ENCODE assay signal across 10 cellular contexts in the genomic region with DNA sequence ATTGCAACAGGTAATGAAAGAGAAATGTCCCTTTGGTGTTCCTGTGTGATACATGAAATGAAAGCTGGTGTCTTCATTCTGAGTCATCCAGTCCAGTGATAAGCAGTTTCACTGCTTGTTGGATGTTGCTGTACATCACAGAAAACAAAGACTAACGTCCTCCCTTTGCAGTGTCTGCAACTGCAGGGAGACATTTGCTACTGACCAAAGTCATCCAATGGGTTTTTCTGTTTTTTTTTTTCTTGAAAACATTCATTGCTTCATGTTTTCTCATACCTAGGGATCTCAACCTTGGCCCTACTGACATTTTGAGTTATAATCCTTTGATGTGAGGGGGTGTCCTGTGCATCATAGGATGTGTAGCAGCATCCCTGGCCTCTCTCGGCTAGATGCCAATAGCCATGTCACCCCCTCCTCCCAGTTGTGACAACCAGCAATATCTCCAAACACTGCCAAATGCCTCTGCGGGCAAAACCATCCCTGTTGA.
DNase-seq lines count a peak whose midpoint lies in the region; ATAC-seq and TF ChIP-seq lines count a peak whose summit lies in the region.
"Had no signal": no experiment of that assay in that cellular context is flagged by ENCODE, and none has a peak within 500 bp of the region (broad histone marks: within the 10 kb centered on the region; RNA-seq: fewer than 3 reads in every experiment).

No MANE protein-coding gene starts in this region.

- CTCF ChIA-PET in activated CD8-positive, alpha-beta memory T cell treated with anti-CD3 and anti-CD28 coated beads, Interleukin-2, amount 10 ng/mL, durations not matched to agents 7 days and 5 days (lab: Charles Lee) = no interaction called here
- CTCF ChIA-PET in activated naive CD4-positive, alpha-beta T cell treated with anti-CD3 and anti-CD28 coated beads for 36 hours (lab: Charles Lee) = no interaction called here

- H3K4me3 ChIP-seq in ovary = no peak overlapping the region
- H3K4me3 ChIP-seq: esophagus muscularis mucosa had no signal

- DNase-seq in activated CD8-positive, alpha-beta memory T cell treated with anti-CD3 and anti-CD28 coated beads, Interleukin-2, amount 10 ng/mL, durations not matched to agents 7 days and 5 days = no peak
- no peak for DNase-seq in activated CD8-positive, alpha-beta memory T cell treated with anti-CD3 and anti-CD28 coated beads, Interleukin-2, amount 50 U/mL, for 4 hours
- DNase-seq in LHCN-M2 (ENCODE audit: low read depth) (peak; percentile 14), ovary (no peak), sciatic nerve (ENCODE audit: low spot score) (no peak)
- DNase-seq in stimulated activated naive B cell treated with anti-CD40 and anti-IgM and Interleukin-4, amounts not matched to agents 10 μg/mL and 1 μg/mL and 100 μg/mL, for 72 hours = no peak
- DNase-seq in activated naive CD4-positive, alpha-beta T cell treated with anti-CD3 and anti-CD28 coated beads for 36 hours = no peak
- DNase-seq: activated T-cell treated with anti-CD3 and anti-CD28 coated beads, Interleukin-2, amount 50 U/mL, for 1 hour had no signal

- intact Hi-C loops in ovary (cut with DNase I) = no loop called here
- intact Hi-C loops in activated naive CD4-positive, alpha-beta T cell treated with anti-CD3 and anti-CD28 coated beads for 36 hours (cut with micrococcal nuclease) = no loop called here
- intact Hi-C loops in sciatic nerve (cut with DNase I) = no loop called here

- no peak for TF ChIP-seq EP300 in ovary (IDR thresholded peaks at IDR 0.05)

- H3K36me3 Mint-ChIP-seq in activated CD8-positive, alpha-beta memory T cell treated with anti-CD3 and anti-CD28 coated beads, Interleukin-2, amount 10 ng/mL, durations not matched to agents 7 days and 5 days = no peaks in the 10 kb centered on the region
- H3K36me3 Mint-ChIP-seq in stimulated activated naive B cell treated with anti-CD40 and anti-IgM and Interleukin-4, amounts not matched to agents 10 μg/mL and 1 μg/mL and 100 μg/mL, for 72 hours = peaks cover 8 to 10% of the 10 kb centered on the region in 2 donors
- H3K36me3 Mint-ChIP-seq in activated naive CD4-positive, alpha-beta T cell treated with anti-CD3 and anti-CD28 coated beads for 36 hours (ENCODE audit: low read depth) = no peaks in the 10 kb centered on the region

- H3K9me3 Mint-ChIP-seq in activated CD8-positive, alpha-beta memory T cell treated with anti-CD3 and anti-CD28 coated beads, Interleukin-2, amount 10 ng/mL, durations not matched to agents 7 days and 5 days (ENCODE audit: low read depth) = no peaks in the 10 kb centered on the region
- H3K9me3 Mint-ChIP-seq in stimulated activated naive B cell treated with anti-CD40 and anti-IgM and Interleukin-4, amounts not matched to agents 10 μg/mL and 1 μg/mL and 100 μg/mL, for 72 hours = no peaks in the 10 kb centered on the region
- no peaks in the 10 kb centered on the region for H3K9me3 Mint-ChIP-seq in activated naive CD4-positive, alpha-beta T cell treated with anti-CD3 and anti-CD28 coated beads for 36 hours

- no peak overlapping the region for H3K4me3 Mint-ChIP-seq in activated CD8-positive, alpha-beta memory T cell treated with anti-CD3 and anti-CD28 coated beads, Interleukin-2, amount 10 ng/mL, durations not matched to agents 7 days and 5 days
- no peak overlapping the region for H3K4me3 Mint-ChIP-seq in stimulated activated naive B cell treated with anti-CD40 and anti-IgM and Interleukin-4, amounts not matched to agents 10 μg/mL and 1 μg/mL and 100 μg/mL, for 72 hours
- no peak overlapping the region for H3K4me3 Mint-ChIP-seq in activated naive CD4-positive, alpha-beta T cell treated with anti-CD3 and anti-CD28 coated beads for 36 hours

- H3K4me1 Mint-ChIP-seq in activated CD8-positive, alpha-beta memory T cell treated with anti-CD3 and anti-CD28 coated beads, Interleukin-2, amount 10 ng/mL, durations not matched to agents 7 days and 5 days = peaks cover 17% of the 10 kb centered on the region
- H3K4me1 Mint-ChIP-seq in stimulated activated naive B cell treated with anti-CD40 and anti-IgM and Interleukin-4, amounts not matched to agents 10 μg/mL and 1 μg/mL and 100 μg/mL, for 72 hours = peaks cover 0 to 1% of the 10 kb centered on the region in 2 donors
- peaks cover 10% of the 10 kb centered on the region for H3K4me1 Mint-ChIP-seq in activated naive CD4-positive, alpha-beta T cell treated with anti-CD3 and anti-CD28 coated beads for 36 hours (ENCODE audit: low read depth)

- peaks cover under 1% of the 10 kb centered on the region for H3K4me1 ChIP-seq in ovary (ENCODE audit: insufficient read depth)

- no peaks in the 10 kb centered on the region for H3K9me3 ChIP-seq in ovary
- H3K9me3 ChIP-seq: esophagus muscularis mucosa had no signal

- WGBS in ovary, 3 donors = 82 to 84% (median 84%) methylated on average over 3 of the region's 3 CpGs

- no peak overlapping the region for H3K27ac Mint-ChIP-seq in activated CD8-positive, alpha-beta memory T cell treated with anti-CD3 and anti-CD28 coated beads, Interleukin-2, amount 10 ng/mL, durations not matched to agents 7 days and 5 days
- H3K27ac Mint-ChIP-seq in stimulated activated naive B cell treated with anti-CD40 and anti-IgM and Interleukin-4, amounts not matched to agents 10 μg/mL and 1 μg/mL and 100 μg/mL, for 72 hours = no peak overlapping the region
- H3K27ac Mint-ChIP-seq in activated naive CD4-positive, alpha-beta T cell treated with anti-CD3 and anti-CD28 coated beads for 36 hours = no peak overlapping the region

- H3K27me3 Mint-ChIP-seq in activated CD8-positive, alpha-beta memory T cell treated with anti-CD3 and anti-CD28 coated beads, Interleukin-2, amount 10 ng/mL, durations not matched to agents 7 days and 5 days = no peaks in the 10 kb centered on the region
- no peaks in the 10 kb centered on the region for H3K27me3 Mint-ChIP-seq in stimulated activated naive B cell treated with anti-CD40 and anti-IgM and Interleukin-4, amounts not matched to agents 10 μg/mL and 1 μg/mL and 100 μg/mL, for 72 hours
- H3K27me3 Mint-ChIP-seq in activated naive CD4-positive, alpha-beta T cell treated with anti-CD3 and anti-CD28 coated beads for 36 hours (ENCODE audit: low read depth) = no peaks in the 10 kb centered on the region

- no peaks in the 10 kb centered on the region for H3K27me3 ChIP-seq in ovary
- H3K27me3 ChIP-seq: esophagus muscularis mucosa had no signal

- no peak overlapping the region for H3K27ac ChIP-seq in ovary
- H3K27ac ChIP-seq: esophagus muscularis mucosa had no signal

- ATAC-seq in activated CD8-positive, alpha-beta memory T cell treated with anti-CD3 and anti-CD28 coated beads, Interleukin-2, amount 10 ng/mL, durations not matched to agents 7 days and 5 days = peak; percentile 85
- ATAC-seq in HG02678 (IDR thresholded peaks at IDR 0.05; ENCODE audit: unreplicated experiment) (peak; percentile 99), sciatic nerve (no peak)
- ATAC-seq in stimulated activated naive B cell treated with anti-CD40 and anti-IgM and Interleukin-4, amounts not matched to agents 10 μg/mL and 1 μg/mL and 100 μg/mL, for 72 hours (replicated peaks) = peak; percentile 68 to 75

- H3K36me3 ChIP-seq in ovary = no peaks in the 10 kb centered on the region

- TF ChIP-seq POLR2A in ovary (IDR thresholded peaks at IDR 0.05) = no peak

- TF ChIP-seq CTCF in ovary (IDR thresholded peaks at IDR 0.05) = no peak
